Comparison of ENCODE assay signal across 11 cellular contexts in the genomic region with DNA sequence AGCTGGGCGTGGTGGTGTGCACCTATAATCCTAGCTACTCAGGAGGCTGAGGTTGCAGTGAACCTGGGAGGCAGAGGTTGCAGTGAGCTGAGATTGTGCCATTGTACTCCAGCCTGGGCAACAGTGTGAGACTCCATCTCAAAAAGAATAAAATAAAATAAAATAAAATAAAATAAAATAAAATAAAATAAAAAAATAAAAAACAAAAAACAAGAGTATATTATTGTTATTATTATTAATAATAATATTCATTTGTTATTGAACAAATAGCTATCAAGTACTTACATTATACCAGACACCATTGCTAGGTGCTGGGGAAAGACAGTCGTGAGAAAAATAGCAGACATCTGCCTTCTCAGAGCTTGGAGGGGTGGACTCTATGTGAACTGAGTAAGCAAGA. TPM values are rescaled to one million over a fixed set of nuclear protein-coding genes. Genes with fewer than 3 reads are reported as not detected.
"Had no signal": no experiment of that assay in that cellular context is flagged by ENCODE, and none has a peak within 500 bp of the region (broad histone marks: within the 10 kb centered on the region; RNA-seq: fewer than 3 reads in every experiment).

No MANE protein-coding gene starts in this region.

- H3K9me3 Mint-ChIP-seq: IgD-negative memory B cell had no signal

- H3K27ac Mint-ChIP-seq: IgD-negative memory B cell had no signal

- H3K36me3 Mint-ChIP-seq: IgD-negative memory B cell had no signal

- H3K27ac ChIP-seq: HL-60, KMS-11 had no signal

- DNase-seq: IMR-90, KBM-7, KG1 had no signal

- ATAC-seq: HepG2, K562 had no signal

- H3K4me3 Mint-ChIP-seq: IgD-negative memory B cell had no signal

- FAIRE-seq: HepG2, HTR-8/SVneo, K562 had no signal

- H3K4me3 ChIP-seq: K562 had no signal

RNA-seq across cellular contexts. Expression of gene PAX2, which starts 24.1 kb away (rescaled TPM):
- total RNA-seq: HepG2, HT-29, HT1080, IMR-90, K562 had no signal
